Comparison of ENCODE assay signal across 9 cellular contexts in genomic region chr20:17697171-17697570, GRCh38. TPM values are rescaled to one million over a fixed set of nuclear protein-coding genes. Genes with fewer than 3 reads are reported as not detected.
"Had no signal": no experiment of that assay in that cellular context is flagged by ENCODE, and none has a peak within 500 bp of the region (broad histone marks: within the 10 kb centered on the region; RNA-seq: fewer than 3 reads in every experiment).

No MANE protein-coding gene starts in this region.

- ATAC-seq: HCT116, K562 had no signal

- H3K27ac ChIP-seq: GM23248 had no signal

- H3K36me3 ChIP-seq: HAP-1 had no signal

- H3K4me3 ChIP-seq: GM23248, HAP-1, K562 had no signal

- H3K4me1 ChIP-seq: HAP-1 had no signal

- H3K9me3 ChIP-seq: HAP-1 had no signal

- H2AFZ ChIP-seq: GM23248 had no signal

- DNase-seq: GM23248, GOT3, H7, IMR-90 had no signal

RNA-seq across cellular contexts. Expression of gene BANF2, which starts 2.6 kb away (rescaled TPM):
- total RNA-seq: GM23248, H4, H7, HT-29, IMR-90, K562 had no signal
